19 cellular contexts compared by ENCODE assay signal in the genomic region with DNA sequence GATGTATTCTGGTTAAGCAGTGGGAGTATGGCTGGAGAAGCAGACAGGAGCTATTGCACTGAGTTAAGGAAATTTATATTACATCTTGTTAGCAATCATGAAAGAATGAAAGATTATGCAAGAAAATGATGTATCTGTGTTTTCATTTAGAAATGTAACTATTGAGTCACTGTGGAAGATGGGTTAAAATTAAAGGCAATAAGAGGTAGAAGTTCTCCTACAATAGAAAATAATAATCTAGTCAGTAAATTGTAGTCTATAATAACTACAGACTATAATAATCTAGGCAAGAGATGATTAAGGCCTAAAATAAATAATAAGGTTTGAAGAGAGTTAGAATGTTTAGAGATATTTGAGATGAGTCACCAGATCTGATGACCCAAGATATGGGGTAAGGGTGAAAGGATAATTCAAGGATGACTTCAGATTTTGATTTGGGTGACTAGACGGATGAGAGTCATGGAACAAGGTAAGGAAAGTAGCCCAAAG.
DNase-seq lines count a peak whose midpoint lies in the region; ATAC-seq and TF ChIP-seq lines count a peak whose summit lies in the region.
"Had no signal": no experiment of that assay in that cellular context is flagged by ENCODE, and none has a peak within 500 bp of the region (broad histone marks: within the 10 kb centered on the region; RNA-seq: fewer than 3 reads in every experiment).

No MANE protein-coding gene starts in this region.

- POLR2A ChIA-PET in IMR-90 (lab: Charles Lee; ENCODE audit: unreplicated experiment): interaction anchor here (0.6 kb wide), 1 partner anchor 1214 kb away, joined by 3 read pairs; no protein-coding TSS in a partner anchor
- POLR2A ChIA-PET in T-cell (lab: Charles Lee): no interaction called here

- no peaks in the 10 kb centered on the region for H3K4me1 Mint-ChIP-seq in T-cell
- H3K4me1 Mint-ChIP-seq: activated CD8-positive, alpha-beta memory T cell treated with anti-CD3 and anti-CD28 coated beads, Interleukin-2, amount 10 ng/mL, durations not matched to agents 7 days and 5 days; CD4-positive, CD25-positive, alpha-beta regulatory T cell; central memory CD8-positive, alpha-beta T cell; natural killer cell had no signal

- CTCF ChIA-PET in IMR-90 (lab: Yijun Ruan, JAX) (interaction anchor here (0.6 kb wide), 1 partner anchor 29 kb away, joined by 3 read pairs; no protein-coding TSS in a partner anchor), T-cell (lab: Charles Lee) (no interaction called here)

- H3K9me3 ChIP-seq in IMR-90 (ENCODE audit: control insufficient read depth, insufficient read depth, low read length) (no peaks in the 10 kb centered on the region), mesenchymal stem cell (ENCODE audit: control insufficient read depth, low read length) (no peaks in the 10 kb centered on the region)
- H3K9me3 ChIP-seq: upper lobe of right lung had no signal

- ATAC-seq in IMR-90 (ENCODE audit: low read depth) (peak; percentile 75), T-cell (replicated peaks in 1 of 4) (no peak)
- ATAC-seq: activated CD8-positive, alpha-beta memory T cell treated with anti-CD3 and anti-CD28 coated beads, Interleukin-2, amount 10 ng/mL, durations not matched to agents 7 days and 5 days; left ventricle myocardium superior; natural killer cell; upper lobe of right lung had no signal

- no peak for TF ChIP-seq POLR2A in IMR-90 (IDR thresholded peaks at IDR 0.05; ENCODE audit: low read depth, low read length)

- H4K5ac ChIP-seq in IMR-90 (ENCODE audit: low read depth, low read length): no peak overlapping the region; the same call in 1 of the 2 replicates

- H3K79me1 ChIP-seq in IMR-90 (ENCODE audit: low read depth in 1 of 2, low read length in 2 of 2) (no peaks in the 10 kb centered on the region), mesenchymal stem cell (replicated peaks; ENCODE audit: low read length, poor library complexity, severe bottlenecking) (no peaks in the 10 kb centered on the region)

- no peak overlapping the region for H3K9ac ChIP-seq in IMR-90 (ENCODE audit: low read depth, low read length)
- peak overlapping the region; percentile 48 for H3K9ac ChIP-seq in mesenchymal stem cell (ENCODE audit: low read length)

- H2BK5ac ChIP-seq in IMR-90 (ENCODE audit: low read depth, low read length, poor library complexity, severe bottlenecking) (peak overlapping the region; percentile 74), mesenchymal stem cell (ENCODE audit: low read depth, low read length, poor library complexity, severe bottlenecking) (no peak overlapping the region)

- H3K36me3 ChIP-seq in IMR-90 (ENCODE audit: control insufficient read depth, insufficient read depth, low read length) (no peaks in the 10 kb centered on the region), mesenchymal stem cell (ENCODE audit: control insufficient read depth in 1 of 2, insufficient read depth in 2 of 2, low read depth in 1 of 2, low read length in 2 of 2) (no peaks in the 10 kb centered on the region)
- H3K36me3 ChIP-seq: upper lobe of right lung had no signal

- no peak overlapping the region for H2BK20ac ChIP-seq in IMR-90 (ENCODE audit: low read depth, low read length)

- no peak overlapping the region for H2BK120ac ChIP-seq in IMR-90 (ENCODE audit: low read depth, low read length)
- H2BK120ac ChIP-seq in mesenchymal stem cell (ENCODE audit: low read depth, low read length): no peak overlapping the region

- no peaks in the 10 kb centered on the region for H3K9me1 ChIP-seq in IMR-90 (ENCODE audit: insufficient read depth, low read length)

- H2BK12ac ChIP-seq in mesenchymal stem cell (ENCODE audit: low read length in 2 of 2): no peak overlapping the region

- TF ChIP-seq RAD21 in IMR-90 (IDR thresholded peaks at IDR 0.05; ENCODE audit: low read length): no peak

- H3K27ac Mint-ChIP-seq in T-cell: no peak overlapping the region
- H3K27ac Mint-ChIP-seq: activated CD8-positive, alpha-beta memory T cell treated with anti-CD3 and anti-CD28 coated beads, Interleukin-2, amount 10 ng/mL, durations not matched to agents 7 days and 5 days; CD4-positive, CD25-positive, alpha-beta regulatory T cell; natural killer cell had no signal

- peak overlapping the region; percentile 80; the same call in 1 of the 2 replicates for H3K18ac ChIP-seq in IMR-90 (ENCODE audit: low read depth, low read length)
- no peak overlapping the region for H3K18ac ChIP-seq in mesenchymal stem cell (ENCODE audit: low read depth in 1 of 2, low read length in 2 of 2)

- dilution Hi-C loops in IMR-90 (cut with HindIII; ENCODE audit: low sequenced_read_pairs, unreplicated experiment): no loop called here

- no CpG with 5 or more reads among the region's 1 CpG for WGBS in IMR-90 (ENCODE audit: extremely low coverage in 2 of 2, insufficient read length in 1 of 2), 2 experiments
- 67% methylated on average over 1 of the region's 1 CpG for WGBS in mesenchymal stem cell

- H3K27ac ChIP-seq in IMR-90 (ENCODE audit: insufficient read depth, low read length) (no peak overlapping the region), mesenchymal stem cell (ENCODE audit: low read length, poor library complexity, severe bottlenecking) (no peak overlapping the region)
- H3K27ac ChIP-seq: upper lobe of right lung had no signal

- H3K27me3 ChIP-seq in IMR-90 (ENCODE audit: control insufficient read depth, insufficient read depth, low read length) (peaks cover under 1% of the 10 kb centered on the region; the same call in 1 of the 2 replicates), mesenchymal stem cell (ENCODE audit: control insufficient read depth in 1 of 2, insufficient read depth in 1 of 2, low read length in 2 of 2) (no peaks in the 10 kb centered on the region)
- H3K27me3 ChIP-seq: upper lobe of right lung had no signal

- no peak overlapping the region for H3K23ac ChIP-seq in IMR-90 (ENCODE audit: low read depth, low read length)
- H3K23ac ChIP-seq in mesenchymal stem cell (ENCODE audit: low read length in 2 of 2): no peak overlapping the region

- H3K27me3 Mint-ChIP-seq in T-cell: no peaks in the 10 kb centered on the region
- H3K27me3 Mint-ChIP-seq: activated CD8-positive, alpha-beta memory T cell treated with anti-CD3 and anti-CD28 coated beads, Interleukin-2, amount 10 ng/mL, durations not matched to agents 7 days and 5 days; CD4-positive, CD25-positive, alpha-beta regulatory T cell; central memory CD8-positive, alpha-beta T cell had no signal

- no peak overlapping the region for H3K4me3 Mint-ChIP-seq in T-cell
- H3K4me3 Mint-ChIP-seq: activated CD8-positive, alpha-beta memory T cell treated with anti-CD3 and anti-CD28 coated beads, Interleukin-2, amount 10 ng/mL, durations not matched to agents 7 days and 5 days; CD4-positive, CD25-positive, alpha-beta regulatory T cell; central memory CD8-positive, alpha-beta T cell; natural killer cell had no signal

- DNase-seq in Caki2 (ENCODE audit: low read depth): peak; percentile 74
- peak; percentile 64 for DNase-seq in IMR-90
- peak; percentile 22 to 83 for DNase-seq in cardiac fibroblast (ENCODE audit: low read depth in 2 of 2)
- peak; percentile 51 for DNase-seq in mesenchymal stem cell
- no peak for DNase-seq in hippocampal formation (lab: John Stamatoyannopoulos, UW)
- DNase-seq in HuH-7 (ENCODE audit: low spot score): no peak
- DNase-seq in T-cell: no peak
- no peak for DNase-seq in G401 (ENCODE audit: low spot score)
- DNase-seq: activated CD8-positive, alpha-beta memory T cell treated with anti-CD3 and anti-CD28 coated beads, Interleukin-2, amount 10 ng/mL, durations not matched to agents 7 days and 5 days; activated naive CD4-positive, alpha-beta T cell; CD4-positive, CD25-positive, alpha-beta regulatory T cell; GF-D8; left ventricle myocardium superior; natural killer cell; NCI-H2081; retina; stimulated activated CD4-positive, alpha-beta T cell treated with anti-CD3 and anti-CD28 coated beads, Interleukin-4, amount 100 ng/mL, for 24 hours; upper lobe of right lung had no signal

- H3K4me3 ChIP-seq in IMR-90 (ENCODE audit: insufficient read depth, low read depth, low read length) (no peak overlapping the region), cardiac fibroblast (replicated peaks in 1 of 2; ENCODE audit: low read depth in 2 of 2, low read length in 2 of 2) (no peak overlapping the region), mesenchymal stem cell (ENCODE audit: insufficient read depth in 1 of 2, low read depth in 1 of 2, low read length in 2 of 2) (no peak overlapping the region)
- H3K4me3 ChIP-seq: upper lobe of right lung had no signal

- intact Hi-C loops in IMR-90 (cut with micrococcal nuclease): no loop called here

- H2AFZ ChIP-seq in IMR-90 (replicated peaks; ENCODE audit: low read length, poor library complexity) (no peak overlapping the region), mesenchymal stem cell (ENCODE audit: low read depth, low read length) (no peak overlapping the region)

- H2AK5ac ChIP-seq in IMR-90 (ENCODE audit: low read depth, low read length) (no peak overlapping the region), mesenchymal stem cell (ENCODE audit: low read length, severe bottlenecking) (no peak overlapping the region)

- H2BK15ac ChIP-seq in IMR-90 (ENCODE audit: low read depth, low read length) (no peak overlapping the region), mesenchymal stem cell (ENCODE audit: low read depth, poor library complexity, severe bottlenecking) (no peak overlapping the region)

- H3K4me2 ChIP-seq in IMR-90 (ENCODE audit: low read depth, low read length) (no peak overlapping the region; the same call in 1 of the 2 replicates), mesenchymal stem cell (ENCODE audit: low read length, poor library complexity, severe bottlenecking) (no peak overlapping the region)

- no peaks in the 10 kb centered on the region for H3K36me3 Mint-ChIP-seq in T-cell
- H3K36me3 Mint-ChIP-seq: activated CD8-positive, alpha-beta memory T cell treated with anti-CD3 and anti-CD28 coated beads, Interleukin-2, amount 10 ng/mL, durations not matched to agents 7 days and 5 days; CD4-positive, CD25-positive, alpha-beta regulatory T cell had no signal

- peaks cover 0 to 12% (median 6%) of the 10 kb centered on the region in 3 donors for H3K9me3 Mint-ChIP-seq in T-cell

- BruUV-seq in IMR-90 (replicated peaks; lab: Mats Ljungman, UMichigan): no TSS peak

- no peak overlapping the region for H4K8ac ChIP-seq in IMR-90 (ENCODE audit: low read depth in 2 of 2, low read length in 2 of 2)
- no peak overlapping the region for H4K8ac ChIP-seq in mesenchymal stem cell (ENCODE audit: low read length)

- no peaks in the 10 kb centered on the region for H4K20me1 ChIP-seq in IMR-90 (ENCODE audit: insufficient read depth, low read length)

- no peaks in the 10 kb centered on the region for H3K4me1 ChIP-seq in IMR-90 (ENCODE audit: control insufficient read depth, insufficient read depth, low read length)
- H3K4me1 ChIP-seq in mesenchymal stem cell (ENCODE audit: control insufficient read depth, insufficient read depth, low read depth, low read length): no peaks in the 10 kb centered on the region
- H3K4me1 ChIP-seq: upper lobe of right lung had no signal

- H3K14ac ChIP-seq in IMR-90 (replicated peaks; ENCODE audit: low read depth, low read length) (no peak overlapping the region), mesenchymal stem cell (ENCODE audit: low read length in 2 of 2) (no peak overlapping the region)

- H4K91ac ChIP-seq in IMR-90 (ENCODE audit: insufficient read depth, low read depth, low read length) (no peak overlapping the region), mesenchymal stem cell (ENCODE audit: low read length) (no peak overlapping the region)

- no peak overlapping the region for H3K56ac ChIP-seq in IMR-90 (ENCODE audit: extremely low read depth, insufficient read depth, low read length)

- 0 out of 2 replicates have a peak overlapping the region, but pooled peaks have one; percentile 9 for H3K4ac ChIP-seq in IMR-90 (ENCODE audit: low read depth, low read length)
- H3K4ac ChIP-seq in mesenchymal stem cell (ENCODE audit: low read depth in 1 of 2, low read length in 2 of 2): no peak overlapping the region

- in situ Hi-C loops in Caki2 (cut with HindIII; ENCODE audit: low pct_unique_long_range_greater_than_20kb, low sequenced_read_pairs): no loop called here
- in situ Hi-C loops in IMR-90 (cut with MboI; ENCODE audit: low sequenced_read_pairs): no loop called here
- in situ Hi-C loops in G401 (cut with HindIII; ENCODE audit: low sequenced_read_pairs): no loop called here

- H2AK9ac ChIP-seq in IMR-90 (replicated peaks; ENCODE audit: low read depth, low read length, poor library complexity): no peak overlapping the region

- TF ChIP-seq CTCF in IMR-90 (conservative IDR thresholded peaks at IDR 0.05; ENCODE audit: low read depth, low read length) (no peak), cardiac fibroblast (IDR thresholded peaks at IDR 0.05; ENCODE audit: low read depth, low read length) (no peak)

Comparison
In these comparisons a context has a peak if more than half of its experiments do, and no peak if none do; other contexts are left out.
1. DNase-seq: peak in Caki2 (single experiment), IMR-90 (single experiment), cardiac fibroblast (2 of 2) and mesenchymal stem cell (single experiment); none in hippocampal formation (0 of 2), HuH-7 (single experiment), T-cell (0 of 34) and G401 (single experiment).